Comparison of ENCODE assay signal across 8 cellular contexts in the genomic region with DNA sequence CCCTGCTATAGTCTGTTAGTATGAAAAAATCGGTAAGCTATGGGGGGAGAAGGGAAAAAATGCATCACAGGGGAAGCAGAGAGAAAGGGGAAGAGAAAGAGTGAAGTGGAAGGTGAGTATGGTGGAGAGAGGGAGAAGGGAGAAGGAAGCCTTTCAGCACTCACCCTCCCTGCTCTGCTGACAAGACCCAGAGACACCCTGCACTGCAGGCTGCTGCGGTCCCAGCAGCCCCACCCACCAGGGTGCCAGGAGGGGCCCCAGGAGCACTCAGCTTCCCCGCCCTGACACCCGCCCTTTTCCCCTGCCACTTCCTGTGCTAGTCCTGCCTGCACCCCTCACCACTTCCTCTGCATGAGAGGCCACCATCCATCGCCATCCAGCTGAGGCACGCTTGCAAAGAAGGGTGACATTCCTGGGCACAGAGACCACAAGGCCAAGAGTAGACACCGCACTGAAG. TPM values are rescaled to one million over a fixed set of nuclear protein-coding genes. Genes with fewer than 3 reads are reported as not detected.
DNase-seq lines count a peak whose midpoint lies in the region; ATAC-seq and TF ChIP-seq lines count a peak whose summit lies in the region.

No MANE protein-coding gene starts in this region.

- DNase-seq in T-helper 17 cell (peak; percentile 67 to 86 (median 76)), progenitor cell of endocrine pancreas (ENCODE audit: low spot score, unreplicated experiment) (no peak), NCI-H146 treated with DMSO at 0.1 percent for 48 hours (lab: John Stamatoyannopoulos, UW; ENCODE audit: unreplicated experiment) (no peak), endothelial cell (ENCODE audit: low spot score) (no peak), prostate gland (ENCODE audit: low spot score) (no peak)
- peak; percentile 89 for DNase-seq in activated naive CD8-positive, alpha-beta T cell treated with anti-CD3 and anti-CD28 coated beads, Interleukin-2, amount 50 U/mL, for 24 hours

- no peaks in the 10 kb centered on the region for H3K4me1 ChIP-seq in prostate gland (replicated peaks)

- H3K27me3 ChIP-seq in prostate gland (replicated peaks; ENCODE audit: insufficient read depth) = no peaks in the 10 kb centered on the region

- H3K4me3 Mint-ChIP-seq in T-helper 17 cell = peak overlapping the region; percentile 94
- H3K4me3 Mint-ChIP-seq in activated naive CD8-positive, alpha-beta T cell treated with anti-CD3 and anti-CD28 coated beads, Interleukin-2, amount 50 U/mL, for 24 hours = peak overlapping the region; percentile 81
- H3K4me3 Mint-ChIP-seq in progenitor cell of endocrine pancreas (ENCODE audit: low read depth) = no peak overlapping the region
- no peak overlapping the region for H3K4me3 Mint-ChIP-seq in endothelial cell (ENCODE audit: unreplicated experiment)

- H3K27me3 Mint-ChIP-seq in T-helper 17 cell (no peaks in the 10 kb centered on the region), progenitor cell of endocrine pancreas (no peaks in the 10 kb centered on the region), endothelial cell (ENCODE audit: unreplicated experiment) (peaks cover 3% of the 10 kb centered on the region)
- H3K27me3 Mint-ChIP-seq in activated naive CD8-positive, alpha-beta T cell treated with anti-CD3 and anti-CD28 coated beads, Interleukin-2, amount 50 U/mL, for 24 hours = peaks cover 1% of the 10 kb centered on the region

- peaks cover 81% of the 10 kb centered on the region for H3K4me1 Mint-ChIP-seq in T-helper 17 cell
- H3K4me1 Mint-ChIP-seq in activated naive CD8-positive, alpha-beta T cell treated with anti-CD3 and anti-CD28 coated beads, Interleukin-2, amount 50 U/mL, for 24 hours = peaks cover 97% of the 10 kb centered on the region
- peaks cover 5% of the 10 kb centered on the region for H3K4me1 Mint-ChIP-seq in progenitor cell of endocrine pancreas (ENCODE audit: low read depth)
- peaks cover 60% of the 10 kb centered on the region for H3K4me1 Mint-ChIP-seq in endothelial cell (ENCODE audit: unreplicated experiment)

- no peaks in the 10 kb centered on the region for H3K9me3 ChIP-seq in T-helper 17 cell (ENCODE audit: control insufficient read depth, low read length, poor library complexity, severe bottlenecking)
- no peaks in the 10 kb centered on the region for H3K9me3 ChIP-seq in prostate gland

- no peaks in the 10 kb centered on the region for H3K9me3 Mint-ChIP-seq in activated naive CD8-positive, alpha-beta T cell treated with anti-CD3 and anti-CD28 coated beads, Interleukin-2, amount 50 U/mL, for 24 hours
- no peaks in the 10 kb centered on the region for H3K9me3 Mint-ChIP-seq in progenitor cell of endocrine pancreas (ENCODE audit: low read depth)
- H3K9me3 Mint-ChIP-seq in endothelial cell (ENCODE audit: unreplicated experiment) = no peaks in the 10 kb centered on the region

- 73% methylated on average over 7 of the region's 7 CpGs for WGBS in prostate gland

- intact Hi-C loops in prostate gland (cut with DNase I) = no loop called here

- TF ChIP-seq POLR2A in prostate gland (IDR thresholded peaks at IDR 0.05) = no peak

- peak overlapping the region; percentile 96 for H3K27ac Mint-ChIP-seq in T-helper 17 cell
- peak overlapping the region; percentile 92 for H3K27ac Mint-ChIP-seq in activated naive CD8-positive, alpha-beta T cell treated with anti-CD3 and anti-CD28 coated beads, Interleukin-2, amount 50 U/mL, for 24 hours
- H3K27ac Mint-ChIP-seq in progenitor cell of endocrine pancreas = peak overlapping the region; percentile 75
- no peak overlapping the region for H3K27ac Mint-ChIP-seq in endothelial cell (ENCODE audit: unreplicated experiment)

- ATAC-seq in GM19043 (IDR thresholded peaks at IDR 0.05; ENCODE audit: low read depth, unreplicated experiment) = peak; percentile 46
- ATAC-seq in HG03108 (IDR thresholded peaks at IDR 0.05; ENCODE audit: unreplicated experiment) = peak; percentile 53
- ATAC-seq in T-helper 17 cell = peak; percentile 80
- ATAC-seq in activated naive CD8-positive, alpha-beta T cell treated with anti-CD3 and anti-CD28 coated beads, Interleukin-2, amount 50 U/mL, for 24 hours = peak; percentile 79

- H3K36me3 Mint-ChIP-seq in T-helper 17 cell (ENCODE audit: low read depth) (peaks cover 9% of the 10 kb centered on the region), progenitor cell of endocrine pancreas (ENCODE audit: insufficient read depth) (peaks cover 1% of the 10 kb centered on the region), endothelial cell (ENCODE audit: low read depth, unreplicated experiment) (peaks cover 8% of the 10 kb centered on the region)
- peaks cover 23% of the 10 kb centered on the region for H3K36me3 Mint-ChIP-seq in activated naive CD8-positive, alpha-beta T cell treated with anti-CD3 and anti-CD28 coated beads, Interleukin-2, amount 50 U/mL, for 24 hours (ENCODE audit: low read depth)

- TF ChIP-seq CTCF in progenitor cell of endocrine pancreas (IDR thresholded peaks at IDR 0.05; ENCODE audit: unreplicated experiment) (no peak), endothelial cell (IDR thresholded peaks at IDR 0.05; ENCODE audit: unreplicated experiment) (no peak), prostate gland (IDR thresholded peaks at IDR 0.05) (no peak)

- H3K4me3 ChIP-seq in prostate gland = no peak overlapping the region

- H3K36me3 ChIP-seq in prostate gland = no peaks in the 10 kb centered on the region

- H3K27ac ChIP-seq in prostate gland = no peak overlapping the region

RNA-seq across cellular contexts. Expression of gene STK10, which starts 12.7 kb away (rescaled TPM):
- total RNA-seq in T-helper 17 cell (100 to 1,000 TPM; 403 to 408 TPM), progenitor cell of endocrine pancreas (18.1 and 18.3 TPM in 2 replicates), endothelial cell (ENCODE audit: unreplicated experiment) (69.3 TPM), prostate gland (10 to 100 TPM in 1 of 2 donors, 1 to 10 TPM in 1; 4.6 to 73.3 TPM)

RNA-seq across cellular contexts. Expression of gene EFCAB9, which starts 18.7 kb away (rescaled TPM):
- total RNA-seq in T-helper 17 cell (not detected), progenitor cell of endocrine pancreas (not detected in 2 replicates), endothelial cell (ENCODE audit: unreplicated experiment) (not detected), prostate gland (not detected)

Comparison
In these comparisons a context has a peak if more than half of its experiments do, and no peak if none do; other contexts are left out.
1. DNase-seq: peak in T-helper 17 cell (3 of 3) and activated naive CD8-positive, alpha-beta T cell treated with anti-CD3 and anti-CD28 coated beads, Interleukin-2, amount 50 U/mL, for 24 hours (single experiment); none in progenitor cell of endocrine pancreas (single experiment), NCI-H146 treated with DMSO at 0.1 percent for 48 hours (single experiment), endothelial cell (single experiment) and prostate gland (single experiment).
2. H3K4me3 Mint-ChIP-seq: peak in T-helper 17 cell (single experiment) and activated naive CD8-positive, alpha-beta T cell treated with anti-CD3 and anti-CD28 coated beads, Interleukin-2, amount 50 U/mL, for 24 hours (single experiment); none in progenitor cell of endocrine pancreas (single experiment) and endothelial cell (single experiment).
3. Peak in every context shown above with its lines, with median percentiles within 50 percentile points of each other: ATAC-seq.